Comparison of ENCODE assay signal across 8 cellular contexts in genomic region chr19:55062735-55063491, GRCh38. TPM values are rescaled to one million over a fixed set of nuclear protein-coding genes. Genes with fewer than 3 reads are reported as not detected.
DNase-seq lines count a peak whose midpoint lies in the region; ATAC-seq, FAIRE-seq and TF ChIP-seq lines count a peak whose summit lies in the region.

TSS of gene RDH13 (minus strand) at chr19:55063148. CDS start at chr19:55063032, 116 bp downstream.

- in situ Hi-C loops in GM18951 (cut with MboI; ENCODE audit: low sequenced_read_pairs, unreplicated experiment) = no loop called here

- intact Hi-C loops in activated B cell treated with CpG ODN at 0.5 μM for 24 hours (cut with micrococcal nuclease) = loop anchor here (1.0 to 5.0 kb wide), 4 partner anchors 18 to 542 kb away; partner anchors contain the start of genes PPP1R12C and ZNF865
- intact Hi-C loops in spleen (cut with DNase I; ENCODE audit: low total_unique reads) = no loop called here

- H3K27me3 ChIP-seq in spleen (replicated peaks in 1 of 7) = peaks cover 0 to 23% (median 0%) of the 10 kb centered on the region in 7 donors

- 1 to 3% (median 1%) methylated on average over 27 to 70 of the region's 70 CpGs for WGBS in spleen, 5 donors

- peaks cover 11% of the 10 kb centered on the region for H3K36me3 Mint-ChIP-seq in activated B cell treated with CpG ODN at 0.5 μM for 24 hours (ENCODE audit: low read depth)

- H3K9me3 ChIP-seq in spleen = no peaks in the 10 kb centered on the region

- H3K27ac ChIP-seq in caudate nucleus (ENCODE audit: low read depth, low read length) = no peak within 1 kb of the TSS
- peak within 1 kb of the TSS; percentile 48 to 86 (median 74) for H3K27ac ChIP-seq in spleen

- peak within 1 kb of the TSS; percentile 70 for H3K4me3 ChIP-seq in AG04449 (ENCODE audit: low read depth, low read length)
- peak within 1 kb of the TSS; percentile 58 to 95 (median 80) for H3K4me3 ChIP-seq in spleen

- TF ChIP-seq POLR2A in GM18951 (IDR thresholded peaks at IDR 0.05; ENCODE audit: extremely low read depth, insufficient read depth, insufficient read length) = peak; percentile 79
- no peak for TF ChIP-seq POLR2A in spleen (IDR thresholded peaks at IDR 0.05)

- H3K27ac Mint-ChIP-seq in activated B cell treated with CpG ODN at 0.5 μM for 24 hours = no peak within 1 kb of the TSS

- POLR2A ChIA-PET in AG04449 (lab: Yijun Ruan, JAX) (no interaction called here), activated B cell treated with CpG ODN at 0.5 μM for 24 hours (lab: Charles Lee) (interaction anchor here (0.6 to 1.3 kb wide), 7 partner anchors 12 to 591 kb away, joined by 3 to 5 read pairs (median 3); partner anchors contain the start of genes FIZ1, PPP1R12C, U2AF2 and UBE2S)

- TF ChIP-seq CTCF in AG04449 (IDR thresholded peaks at IDR 0.05; ENCODE audit: insufficient read depth, low read length, missing control alignments) = no peak
- no peak for TF ChIP-seq CTCF in activated B cell treated with CpG ODN at 0.5 μM for 24 hours (IDR thresholded peaks at IDR 0.05)
- no peak for TF ChIP-seq CTCF in spleen (IDR thresholded peaks at IDR 0.05 in 8 of 11, conservative IDR thresholded peaks at IDR 0.05 in 3 of 11)

- peak; percentile 47 for DNase-seq in AG04449 (ENCODE audit: low read depth, low spot score)
- DNase-seq in NCI-H446 (lab: John Stamatoyannopoulos, UW) = peak; percentile 90 to 99
- DNase-seq in activated B cell treated with CpG ODN at 0.5 μM for 24 hours = peak; percentile 94
- peak in 60 of 61 donors; percentile 44 to 96 (median 84) for DNase-seq in caudate nucleus (lab: John Stamatoyannopoulos, UW)
- DNase-seq in spleen = peak; percentile 97

- CTCF ChIA-PET in AG04449 (lab: Yijun Ruan, JAX) (interaction anchor here (1.2 to 1.7 kb wide), 2 partner anchors 25 to 582 kb away, joined by 3 to 6 read pairs; no protein-coding TSS in a partner anchor), activated B cell treated with CpG ODN at 0.5 μM for 24 hours (lab: Charles Lee) (no interaction called here)

- H3K4me3 Mint-ChIP-seq in activated B cell treated with CpG ODN at 0.5 μM for 24 hours = peak within 1 kb of the TSS; percentile 83

- peaks cover 0 to 16% (median 13%) of the 10 kb centered on the region in 6 donors for H3K36me3 ChIP-seq in spleen

- no peaks in the 10 kb centered on the region for H3K9me3 Mint-ChIP-seq in activated B cell treated with CpG ODN at 0.5 μM for 24 hours

- ATAC-seq in HG03280 (IDR thresholded peaks at IDR 0.05; ENCODE audit: unreplicated experiment) (peak; percentile 92), activated B cell treated with CpG ODN at 0.5 μM for 24 hours (ENCODE audit: low read depth) (peak; percentile 99)

- FAIRE-seq in islet of Langerhans (lab: Jason Lieb, UNC) = peak; percentile 27

- peaks cover 8 to 30% (median 15%) of the 10 kb centered on the region in 6 donors for H3K4me1 ChIP-seq in spleen

- H3K27me3 Mint-ChIP-seq in activated B cell treated with CpG ODN at 0.5 μM for 24 hours = peaks cover 19% of the 10 kb centered on the region

- H3K4me1 Mint-ChIP-seq in activated B cell treated with CpG ODN at 0.5 μM for 24 hours = peaks cover 8% of the 10 kb centered on the region

RNA-seq across cellular contexts. Expression of gene RDH13, which starts in this region (rescaled TPM):
- 10.3 and 12.4 TPM in 2 replicates for total RNA-seq in activated B cell treated with CpG ODN at 0.5 μM for 24 hours
- 10 to 100 TPM; 15.3 to 31.5 (median 17.9) TPM for total RNA-seq in spleen
- polyA plus RNA-seq in spleen = 10 to 100 TPM in 1 of 3 donors, 1 to 10 TPM in 2; 4.6 to 13.5 (median 7.6) TPM

Comparison
In these comparisons a context has a peak if more than half of its experiments do, and no peak if none do; other contexts are left out.
1. DNase-seq: peak in every context shown above with its lines; median percentile 97 in spleen; 94 in NCI-H446; 94 in activated B cell treated with CpG ODN at 0.5 μM for 24 hours; 84 in caudate nucleus; 47 in AG04449.